ENCODE assay signal across 18 cellular contexts in the genomic region with DNA sequence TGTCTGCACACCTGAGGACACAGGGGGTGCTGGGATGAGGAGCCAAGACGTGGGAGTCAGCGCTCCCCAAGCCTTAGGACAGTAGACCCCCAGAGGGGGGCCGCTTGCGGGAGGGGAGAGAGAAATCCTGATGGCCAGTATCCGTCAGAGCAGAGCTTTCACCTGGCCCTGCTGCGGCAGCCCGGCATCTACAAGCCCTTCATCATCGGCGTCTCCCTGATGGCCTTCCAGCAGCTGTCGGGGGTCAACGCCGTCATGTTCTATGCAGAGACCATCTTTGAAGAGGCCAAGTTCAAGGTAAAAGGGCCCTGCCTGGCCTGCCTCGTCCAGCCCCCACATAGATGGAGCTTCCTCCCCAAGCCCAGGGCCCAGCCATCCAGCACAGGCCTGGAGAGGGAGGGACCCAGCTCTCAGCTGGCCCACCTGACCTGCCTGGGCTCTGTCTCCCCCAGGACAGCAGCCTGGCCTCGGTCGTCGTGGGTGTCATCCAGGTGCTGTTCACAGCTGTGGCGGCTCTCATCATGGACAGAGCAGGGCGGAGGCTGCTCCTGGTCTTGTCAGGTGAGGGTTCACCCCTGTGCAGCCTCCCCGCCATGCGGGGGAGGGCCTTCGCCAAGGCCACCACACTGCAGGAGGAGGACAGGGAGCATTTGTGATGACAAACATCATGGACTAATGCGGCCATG. TPM values are rescaled to one million over a fixed set of nuclear protein-coding genes. Genes with fewer than 3 reads are reported as not detected.
DNase-seq lines count a peak whose midpoint lies in the region; ATAC-seq and TF ChIP-seq lines count a peak whose summit lies in the region.
"Had no signal": no experiment of that assay in that cellular context is flagged by ENCODE, and none has a peak within 500 bp of the region (broad histone marks: within the 10 kb centered on the region; RNA-seq: fewer than 3 reads in every experiment).

No MANE protein-coding gene starts in this region.

- no peak overlapping the region for H3K9ac ChIP-seq in mesenchymal stem cell (ENCODE audit: low read length)
- H3K9ac ChIP-seq: GM23248 had no signal

- H3K4me2 ChIP-seq in mesenchymal stem cell (ENCODE audit: low read length, poor library complexity, severe bottlenecking) = no peak overlapping the region
- H3K4me2 ChIP-seq: A549 had no signal

- 90 to 98% (median 93%) methylated on average over 17 to 22 of the region's 22 CpGs for WGBS in heart left ventricle, 4 donors
- 87% methylated on average over 22 of the region's 22 CpGs for WGBS in mesenchymal stem cell
- 77 to 88% methylated on average over 7 to 22 of the region's 22 CpGs for WGBS in transverse colon (ENCODE audit: low coverage in 1 of 2), 2 donors

- H3K4me1 ChIP-seq in heart left ventricle (peaks cover 0 to 22% (median 13%) of the 10 kb centered on the region in 12 donors), mesenchymal stem cell (ENCODE audit: control insufficient read depth, insufficient read depth, low read depth, low read length) (peaks cover 12% of the 10 kb centered on the region), transverse colon (peaks cover 2 to 4% (median 2%) of the 10 kb centered on the region in 4 donors)

- H3K27me3 ChIP-seq in heart left ventricle = no peaks in the 10 kb centered on the region
- peaks cover 0 to 90% of the 10 kb centered on the region in 2 experiments for H3K27me3 ChIP-seq in mesenchymal stem cell (ENCODE audit: control insufficient read depth in 1 of 2, insufficient read depth in 1 of 2, low read length in 2 of 2)
- H3K27me3 ChIP-seq in transverse colon = no peaks in the 10 kb centered on the region

- no peak overlapping the region for H2BK15ac ChIP-seq in mesenchymal stem cell (ENCODE audit: low read depth, poor library complexity, severe bottlenecking)

- ATAC-seq in heart left ventricle (no peak), GM21381 (IDR thresholded peaks at IDR 0.05; ENCODE audit: unreplicated experiment) (no peak)
- ATAC-seq: A549 had no signal

- H3K9me3 ChIP-seq in heart left ventricle (no peaks in the 10 kb centered on the region), mesenchymal stem cell (ENCODE audit: control insufficient read depth, low read length) (no peaks in the 10 kb centered on the region), transverse colon (no peaks in the 10 kb centered on the region)
- H3K9me3 ChIP-seq: A549, Caco-2 had no signal

- H3K23ac ChIP-seq in mesenchymal stem cell (ENCODE audit: low read length in 2 of 2) = no peak overlapping the region

- no peak overlapping the region for H3K18ac ChIP-seq in mesenchymal stem cell (ENCODE audit: low read depth in 1 of 2, low read length in 2 of 2)

- DNase-seq in cardiac septum (ENCODE audit: low spot score) (peak; percentile 66), heart left ventricle (no peak), mesenchymal stem cell (no peak), transverse colon (no peak)
- DNase-seq: AML-193; Caco-2; CD4-positive, alpha-beta T cell; DMS153; DMS79; GDM1; GM23248; HCEC 1CT; KBM-7 had no signal

- H3K79me1 ChIP-seq in mesenchymal stem cell (replicated peaks; ENCODE audit: low read length, poor library complexity, severe bottlenecking) = peaks cover 8% of the 10 kb centered on the region

- H2BK12ac ChIP-seq in mesenchymal stem cell (ENCODE audit: low read length in 2 of 2) = no peak overlapping the region

- H2BK120ac ChIP-seq in mesenchymal stem cell (ENCODE audit: low read depth, low read length) = no peak overlapping the region

- H4K91ac ChIP-seq in mesenchymal stem cell (ENCODE audit: low read length) = peak overlapping the region; percentile 43

- intact Hi-C loops in cardiac septum (cut with DNase I) (loop anchor here (5.0 kb wide), 1 partner anchor 34 kb away; no protein-coding TSS in a partner anchor), heart left ventricle (cut with DNase I) (no loop called here), transverse colon (cut with DNase I; ENCODE audit: low total_unique reads) (no loop called here)

- H3K4me3 ChIP-seq in heart left ventricle = no peak overlapping the region
- H3K4me3 ChIP-seq in mesenchymal stem cell (ENCODE audit: insufficient read depth in 1 of 2, low read depth in 1 of 2, low read length in 2 of 2) = no peak overlapping the region
- no peak overlapping the region for H3K4me3 ChIP-seq in transverse colon
- H3K4me3 ChIP-seq: A549, GM23248 had no signal

- H2AK5ac ChIP-seq in mesenchymal stem cell (ENCODE audit: low read length, severe bottlenecking) = no peak overlapping the region

- H2BK5ac ChIP-seq in mesenchymal stem cell (ENCODE audit: low read depth, low read length, poor library complexity, severe bottlenecking) = no peak overlapping the region

- no peak overlapping the region for H2AFZ ChIP-seq in mesenchymal stem cell (ENCODE audit: low read depth, low read length)
- H2AFZ ChIP-seq: GM23248 had no signal

- H3K36me3 ChIP-seq in heart left ventricle (peaks cover 0 to 64% (median 39%) of the 10 kb centered on the region in 9 donors), mesenchymal stem cell (ENCODE audit: control insufficient read depth in 1 of 2, insufficient read depth in 2 of 2, low read depth in 1 of 2, low read length in 2 of 2) (peaks cover 0 to 51% of the 10 kb centered on the region in 2 experiments), transverse colon (peaks cover 0 to 5% (median 0%) of the 10 kb centered on the region in 4 donors)

- H3K14ac ChIP-seq in mesenchymal stem cell (ENCODE audit: low read length in 2 of 2) = no peak overlapping the region

- H3K27ac ChIP-seq in heart left ventricle (peak overlapping the region in 1 of 12 donors; percentile 5), mesenchymal stem cell (ENCODE audit: low read length, poor library complexity, severe bottlenecking) (no peak overlapping the region), transverse colon (no peak overlapping the region)
- H3K27ac ChIP-seq: 22Rv1, A549, C4-2B, GM23248, HL-60 had no signal

- no peak for TF ChIP-seq EP300 in transverse colon (IDR thresholded peaks at IDR 0.05; ENCODE audit: low read depth)

- no peak overlapping the region for H3K4ac ChIP-seq in mesenchymal stem cell (ENCODE audit: low read depth in 1 of 2, low read length in 2 of 2)

- in situ Hi-C loops in transverse colon (cut with MboI; ENCODE audit: low pct_ligation_motif_present in 1 of 4, low pct_unique_long_range_greater_than_20kb in 1 of 4, low sequenced_read_pairs in 3 of 4) = no loop called here

- H4K8ac ChIP-seq in mesenchymal stem cell (ENCODE audit: low read length) = no peak overlapping the region

- TF ChIP-seq POLR2A in heart left ventricle (IDR thresholded peaks at IDR 0.05) (no peak), transverse colon (IDR thresholded peaks at IDR 0.05) (no peak)

- TF ChIP-seq CTCF in heart left ventricle (IDR thresholded peaks at IDR 0.05) (no peak), transverse colon (IDR thresholded peaks at IDR 0.05) (no peak)

RNA-seq across cellular contexts. Expression of a gene that starts 6.7 kb away (rescaled TPM):
- 14.5 TPM for total RNA-seq in cardiac septum
- 10 to 100 TPM; 12.1 to 25.0 (median 14.9) TPM for total RNA-seq in heart left ventricle
- 10 to 100 TPM; 15.6 to 22.1 TPM for polyA plus RNA-seq in heart left ventricle
- polyA plus RNA-seq in mesenchymal stem cell (2013, experiment 1 of 2) = 6.3 TPM
- 6.8 TPM for polyA plus RNA-seq in mesenchymal stem cell (2013, experiment 2 of 2)
- total RNA-seq in transverse colon = 10 to 100 TPM in 3 of 4 donors, 1 to 10 TPM in 1; 9.6 to 95.8 (median 29.4) TPM

RNA-seq across cellular contexts. Expression of a gene that starts 20.5 kb away (rescaled TPM):
- total RNA-seq in cardiac septum (5.5 TPM), heart left ventricle (1 to 10 TPM; 4.6 to 7.4 (median 5.8) TPM), transverse colon (10 to 100 TPM in 3 of 4 donors, 1 to 10 TPM in 1; 9.4 to 12.3 (median 11.3) TPM)
- 1 to 10 TPM; 3.1 to 3.6 TPM for polyA plus RNA-seq in heart left ventricle
- polyA plus RNA-seq in mesenchymal stem cell (2013, experiment 1 of 2) = 3.0 TPM
- polyA plus RNA-seq in mesenchymal stem cell (2013, experiment 2 of 2) = 3.0 TPM

RNA-seq across cellular contexts. Expression of a gene that starts 47.6 kb away (rescaled TPM):
- total RNA-seq in cardiac septum = 407 TPM
- total RNA-seq in heart left ventricle = 100 to 1,000 TPM; 408 to 937 (median 547) TPM
- polyA plus RNA-seq in heart left ventricle = 1,000 to 10,000 TPM; 1,225 to 1,523 TPM
- polyA plus RNA-seq in mesenchymal stem cell (2013, experiment 1 of 2) = 2,850 TPM
- polyA plus RNA-seq in mesenchymal stem cell (2013, experiment 2 of 2) = 2,702 TPM
- 1,000 to 10,000 TPM; 1,054 to 2,042 (median 1,540) TPM for total RNA-seq in transverse colon

RNA-seq across cellular contexts. Expression of a gene that starts 47.7 kb away (rescaled TPM):
- total RNA-seq in cardiac septum = 24.4 TPM
- 10 to 100 TPM; 21.9 to 42.2 (median 31.6) TPM for total RNA-seq in heart left ventricle
- polyA plus RNA-seq in heart left ventricle = 10 to 100 TPM; 22.2 to 38.0 TPM
- polyA plus RNA-seq in mesenchymal stem cell (2013, experiment 1 of 2) = 7.9 TPM
- polyA plus RNA-seq in mesenchymal stem cell (2013, experiment 2 of 2) = 7.2 TPM
- total RNA-seq in transverse colon = 10 to 100 TPM; 16.2 to 39.2 (median 26.2) TPM
